1 cellular context compared by ENCODE assay signal in the genomic region with DNA sequence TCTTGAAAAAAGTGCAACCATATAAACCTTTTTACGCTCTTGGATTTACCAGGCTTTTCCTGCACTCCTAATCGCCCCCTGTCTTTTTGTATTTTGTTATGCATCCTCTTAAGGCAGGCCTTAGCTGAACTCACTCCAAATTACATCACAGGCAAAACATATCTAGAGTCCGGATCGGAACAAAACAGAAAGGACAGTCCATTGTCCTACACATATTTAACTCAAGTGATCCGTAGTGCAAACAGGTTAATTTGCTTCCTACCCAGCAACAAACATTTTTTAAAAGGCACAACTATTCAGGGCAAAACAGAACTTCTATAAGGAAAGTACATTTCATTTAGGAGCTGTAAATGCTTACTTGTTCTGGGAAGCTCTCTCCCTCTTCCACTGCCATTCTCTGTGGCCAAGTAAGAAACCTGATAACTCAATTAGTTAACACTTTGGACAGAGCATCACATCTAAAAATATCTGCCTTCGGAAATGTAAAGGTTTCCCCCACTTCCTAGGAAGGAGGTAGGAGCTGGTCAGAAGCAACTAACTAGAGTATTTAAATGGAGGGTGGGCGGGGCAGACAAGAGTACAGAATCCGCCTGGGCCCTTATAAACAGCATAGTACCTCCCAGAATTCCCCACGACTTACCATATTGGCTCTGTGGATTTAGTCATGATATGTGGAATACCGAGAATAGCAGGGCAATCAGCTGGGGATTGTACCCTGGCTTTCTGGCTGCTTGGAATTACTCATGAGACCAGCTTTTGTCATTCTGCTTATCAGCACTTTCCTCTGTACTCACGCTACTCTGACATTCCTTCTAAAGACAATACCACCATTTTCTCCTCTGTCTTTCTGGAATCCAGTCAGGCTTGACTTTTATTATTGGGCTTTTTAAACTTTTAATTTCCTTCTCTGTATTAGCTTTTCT.
TF ChIP-seq lines count a peak whose summit lies in the region.

No MANE protein-coding gene starts in this region.

TF ChIP-seq in K562, 482 proteins besides CTCF, POLR2A, EP300 and RAD21 (continued from another document and continues in another):
- TF ChIP-seq AFF4 (CRISPR knock-in tag; IDR thresholded peaks at IDR 0.05) (peak; percentile 62; the same call in 1 of the 2 replicates), MCM3 (IDR thresholded peaks at IDR 0.05) (no peak), KHSRP (IDR thresholded peaks at IDR 0.05) (no peak), ZNF143 (CRISPR knock-in tag; IDR thresholded peaks at IDR 0.05) (no peak), ZNF184 (CRISPR knock-in tag; IDR thresholded peaks at IDR 0.05) (no peak), U2AF1 (optimal IDR thresholded peaks at IDR 0.05; ENCODE audit: low read depth, low read length) (no peak), ZNF77 (CRISPR knock-in tag; IDR thresholded peaks at IDR 0.05) (no peak), SRSF3 (IDR thresholded peaks at IDR 0.05; ENCODE audit: insufficient read depth, low read length) (no peak), TRIM24 (IDR thresholded peaks at IDR 0.05) (peak in 1 of 2 experiments; percentile 7; a peak in 1 of 4 replicates), CHCHD3 (CRISPR knock-in tag; IDR thresholded peaks at IDR 0.05) (no peak), ELK1 (CRISPR knock-in tag; IDR thresholded peaks at IDR 0.05) (no peak), CLOCK (CRISPR knock-in tag; IDR thresholded peaks at IDR 0.05; ENCODE audit: borderline replicate concordance) (no peak), BRF1 (IDR thresholded peaks at IDR 0.05; ENCODE audit: borderline replicate concordance, extremely low read depth, insufficient read length) (no peak), HNRNPH1 (optimal IDR thresholded peaks at IDR 0.05; ENCODE audit: low read depth, low read length) (no peak), CBX8 (IDR thresholded peaks at IDR 0.05; ENCODE audit: borderline replicate concordance, extremely low read depth, low read depth, low read length, poor library complexity, severe bottlenecking) (no peak), RFX5 (IDR thresholded peaks at IDR 0.05; ENCODE audit: low read depth, low read length) (no peak; the same call in 1 of the 2 replicates), ADNP (tag; IDR thresholded peaks at IDR 0.05) (no peak), ZNF316 (IDR thresholded peaks at IDR 0.05) (peak; percentile 99), TEAD4 (IDR thresholded peaks at IDR 0.05; ENCODE audit: low read length) (peak; percentile 69; the same call in 1 of the 2 replicates), TEAD4 (CRISPR knock-in tag; IDR thresholded peaks at IDR 0.05; ENCODE audit: borderline replicate concordance) (no peak), PTRF (tag; IDR thresholded peaks at IDR 0.05) (no peak), PBX2 (CRISPR knock-in tag; IDR thresholded peaks at IDR 0.05; ENCODE audit: low read depth) (no peak), PBX2 (tag; conservative IDR thresholded peaks at IDR 0.05; ENCODE audit: low read depth) (no peak), ARID2 (IDR thresholded peaks at IDR 0.05) (no peak), BRD4 (IDR thresholded peaks at IDR 0.05) (no peak), ZNF384 (IDR thresholded peaks at IDR 0.05; ENCODE audit: low read depth, low read length) (no peak), CHD2 (IDR thresholded peaks at IDR 0.05; ENCODE audit: low read depth, low read length) (no peak), ZNF583 (CRISPR knock-in tag; IDR thresholded peaks at IDR 0.05) (peak; percentile 82), L3MBTL2 (IDR thresholded peaks at IDR 0.05) (peak; percentile 62; the same call in 1 of the 2 replicates), PHF8 (IDR thresholded peaks at IDR 0.05; ENCODE audit: borderline replicate concordance, low read length) (peak; percentile 39; the same call in 1 of the 2 replicates), PRPF4 (IDR thresholded peaks at IDR 0.05; ENCODE audit: insufficient read depth, low read depth, low read length, poor library complexity, severe bottlenecking) (no peak), CXXC5 (CRISPR knock-in tag; IDR thresholded peaks at IDR 0.05) (peak; percentile 50), STAG1 (CRISPR knock-in tag; IDR thresholded peaks at IDR 0.05; ENCODE audit: borderline replicate concordance) (no peak), FOXP1 (CRISPR knock-in tag; IDR thresholded peaks at IDR 0.05) (no peak), ILF3 (IDR thresholded peaks at IDR 0.05; ENCODE audit: borderline replicate concordance) (0 out of 2 replicates have a peak, but pooled peaks have one; percentile 43), GATAD2B (IDR thresholded peaks at IDR 0.05; ENCODE audit: borderline replicate concordance) (peak; percentile 58), FOXK2 (conservative IDR thresholded peaks at IDR 0.05 in 1 of 2, IDR thresholded peaks at IDR 0.05 in 1 of 2; ENCODE audit: low read depth in 2 of 2) (peak; percentile 73 to 82; a peak in 3 of 4 replicates)
- TF ChIP-seq, protein P1, sequence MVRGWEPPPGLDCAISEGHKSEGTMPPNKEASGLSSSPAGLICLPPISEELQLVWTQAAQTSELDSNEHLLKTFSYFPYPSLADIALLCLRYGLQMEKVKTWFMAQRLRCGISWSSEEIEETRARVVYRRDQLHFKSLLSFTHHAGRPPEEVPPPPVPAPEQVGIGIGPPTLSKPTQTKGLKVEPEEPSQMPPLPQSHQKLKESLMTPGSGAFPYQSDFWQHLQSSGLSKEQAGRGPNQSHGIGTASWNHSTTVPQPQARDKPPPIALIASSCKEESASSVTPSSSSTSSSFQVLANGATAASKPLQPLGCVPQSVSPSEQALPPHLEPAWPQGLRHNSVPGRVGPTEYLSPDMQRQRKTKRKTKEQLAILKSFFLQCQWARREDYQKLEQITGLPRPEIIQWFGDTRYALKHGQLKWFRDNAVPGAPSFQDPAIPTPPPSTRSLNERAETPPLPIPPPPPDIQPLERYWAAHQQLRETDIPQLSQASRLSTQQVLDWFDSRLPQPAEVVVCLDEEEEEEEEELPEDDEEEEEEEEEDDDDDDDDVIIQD (CRISPR knock-in tag; IDR thresholded peaks at IDR 0.05), result no peak
- TF ChIP-seq, protein P2, sequence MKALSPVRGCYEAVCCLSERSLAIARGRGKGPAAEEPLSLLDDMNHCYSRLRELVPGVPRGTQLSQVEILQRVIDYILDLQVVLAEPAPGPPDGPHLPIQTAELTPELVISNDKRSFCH (CRISPR knock-in tag; IDR thresholded peaks at IDR 0.05), result no peak
- TF ChIP-seq, protein P2 (tag; IDR thresholded peaks at IDR 0.05), result no peak
- TF ChIP-seq, protein P3, sequence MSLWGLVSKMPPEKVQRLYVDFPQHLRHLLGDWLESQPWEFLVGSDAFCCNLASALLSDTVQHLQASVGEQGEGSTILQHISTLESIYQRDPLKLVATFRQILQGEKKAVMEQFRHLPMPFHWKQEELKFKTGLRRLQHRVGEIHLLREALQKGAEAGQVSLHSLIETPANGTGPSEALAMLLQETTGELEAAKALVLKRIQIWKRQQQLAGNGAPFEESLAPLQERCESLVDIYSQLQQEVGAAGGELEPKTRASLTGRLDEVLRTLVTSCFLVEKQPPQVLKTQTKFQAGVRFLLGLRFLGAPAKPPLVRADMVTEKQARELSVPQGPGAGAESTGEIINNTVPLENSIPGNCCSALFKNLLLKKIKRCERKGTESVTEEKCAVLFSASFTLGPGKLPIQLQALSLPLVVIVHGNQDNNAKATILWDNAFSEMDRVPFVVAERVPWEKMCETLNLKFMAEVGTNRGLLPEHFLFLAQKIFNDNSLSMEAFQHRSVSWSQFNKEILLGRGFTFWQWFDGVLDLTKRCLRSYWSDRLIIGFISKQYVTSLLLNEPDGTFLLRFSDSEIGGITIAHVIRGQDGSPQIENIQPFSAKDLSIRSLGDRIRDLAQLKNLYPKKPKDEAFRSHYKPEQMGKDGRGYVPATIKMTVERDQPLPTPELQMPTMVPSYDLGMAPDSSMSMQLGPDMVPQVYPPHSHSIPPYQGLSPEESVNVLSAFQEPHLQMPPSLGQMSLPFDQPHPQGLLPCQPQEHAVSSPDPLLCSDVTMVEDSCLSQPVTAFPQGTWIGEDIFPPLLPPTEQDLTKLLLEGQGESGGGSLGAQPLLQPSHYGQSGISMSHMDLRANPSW (CRISPR knock-in tag; IDR thresholded peaks at IDR 0.05), result no peak
- TF ChIP-seq, protein P4, sequence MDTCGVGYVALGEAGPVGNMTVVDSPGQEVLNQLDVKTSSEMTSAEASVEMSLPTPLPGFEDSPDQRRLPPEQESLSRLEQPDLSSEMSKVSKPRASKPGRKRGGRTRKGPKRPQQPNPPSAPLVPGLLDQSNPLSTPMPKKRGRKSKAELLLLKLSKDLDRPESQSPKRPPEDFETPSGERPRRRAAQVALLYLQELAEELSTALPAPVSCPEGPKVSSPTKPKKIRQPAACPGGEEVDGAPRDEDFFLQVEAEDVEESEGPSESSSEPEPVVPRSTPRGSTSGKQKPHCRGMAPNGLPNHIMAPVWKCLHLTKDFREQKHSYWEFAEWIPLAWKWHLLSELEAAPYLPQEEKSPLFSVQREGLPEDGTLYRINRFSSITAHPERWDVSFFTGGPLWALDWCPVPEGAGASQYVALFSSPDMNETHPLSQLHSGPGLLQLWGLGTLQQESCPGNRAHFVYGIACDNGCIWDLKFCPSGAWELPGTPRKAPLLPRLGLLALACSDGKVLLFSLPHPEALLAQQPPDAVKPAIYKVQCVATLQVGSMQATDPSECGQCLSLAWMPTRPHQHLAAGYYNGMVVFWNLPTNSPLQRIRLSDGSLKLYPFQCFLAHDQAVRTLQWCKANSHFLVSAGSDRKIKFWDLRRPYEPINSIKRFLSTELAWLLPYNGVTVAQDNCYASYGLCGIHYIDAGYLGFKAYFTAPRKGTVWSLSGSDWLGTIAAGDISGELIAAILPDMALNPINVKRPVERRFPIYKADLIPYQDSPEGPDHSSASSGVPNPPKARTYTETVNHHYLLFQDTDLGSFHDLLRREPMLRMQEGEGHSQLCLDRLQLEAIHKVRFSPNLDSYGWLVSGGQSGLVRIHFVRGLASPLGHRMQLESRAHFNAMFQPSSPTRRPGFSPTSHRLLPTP (IDR thresholded peaks at IDR 0.05; ENCODE audit: borderline replicate concordance, extremely low read depth, insufficient read length), result no peak
